ENCODE assay signal across 8 cellular contexts in genomic region chr19:18373892-18374629, GRCh38. TPM values are rescaled to one million over a fixed set of nuclear protein-coding genes. Genes with fewer than 3 reads are reported as not detected.
DNase-seq lines count a peak whose midpoint lies in the region; ATAC-seq and TF ChIP-seq lines count a peak whose summit lies in the region.

No MANE protein-coding gene starts in this region.

- TF ChIP-seq POLR2A in Peyer's patch (IDR thresholded peaks at IDR 0.05) (no peak), adrenal gland (IDR thresholded peaks at IDR 0.05) (peak in 1 of 2 donors; percentile 34)

- H3K9me3 Mint-ChIP-seq in Caco-2 (ENCODE audit: unreplicated experiment) = no peaks in the 10 kb centered on the region

- H3K36me3 ChIP-seq in Caco-2 (ENCODE audit: control insufficient read depth, insufficient read depth, low read length) (no peaks in the 10 kb centered on the region), Peyer's patch (no peaks in the 10 kb centered on the region), adrenal gland (replicated peaks in 1 of 2) (no peaks in the 10 kb centered on the region), right atrium auricular region (no peaks in the 10 kb centered on the region), psoas muscle (ENCODE audit: insufficient read depth in 1 of 2, low read depth in 1 of 2) (no peaks in the 10 kb centered on the region)

- H3K27me3 Mint-ChIP-seq in Caco-2 (ENCODE audit: insufficient read depth, unreplicated experiment) = no peaks in the 10 kb centered on the region

- H3K4me3 Mint-ChIP-seq in Caco-2 (ENCODE audit: unreplicated experiment) = peak overlapping the region; percentile 44

- ATAC-seq in GM19438 (IDR thresholded peaks at IDR 0.05; ENCODE audit: low read depth, unreplicated experiment) (peak; percentile 74), HG03571 (IDR thresholded peaks at IDR 0.05; ENCODE audit: unreplicated experiment) (peak; percentile 74), psoas muscle (peak; percentile 94 to 97 (median 96)), GM21526 (IDR thresholded peaks at IDR 0.05; ENCODE audit: low FRiP score, unreplicated experiment) (no peak)

- CTCF ChIA-PET in Caco-2 (lab: Charles Lee) = interaction anchor here (1.4 kb wide), 1 partner anchor 12 kb away, joined by 6 read pairs; the partner anchor contains the start of gene GDF15

- intact Hi-C loops in Caco-2 (cut with micrococcal nuclease; ENCODE audit: unreplicated experiment) = no loop called here
- intact Hi-C loops in adrenal gland (cut with DNase I) = no loop called here
- intact Hi-C loops in psoas muscle (cut with DNase I) = no loop called here

- POLR2A ChIA-PET in Caco-2 (lab: Charles Lee) = interaction anchor here (1.3 to 1.8 kb wide), 2 partner anchors 12 to 93 kb away, joined by 7 to 10 read pairs; partner anchors contain the start of genes GDF15 and JUND

- H3K27ac ChIP-seq in Peyer's patch (peak overlapping the region; percentile 56 to 84 (median 70)), adrenal gland (peak overlapping the region; percentile 50 to 95 (median 88)), right atrium auricular region (peak overlapping the region; percentile 62 to 80), psoas muscle (peak overlapping the region; percentile 85)

- H3K4me1 ChIP-seq in Caco-2 (peaks cover 59% of the 10 kb centered on the region), Peyer's patch (peaks cover 5 to 33% (median 10%) of the 10 kb centered on the region in 4 donors), adrenal gland (replicated peaks in 1 of 2) (peaks cover 13 to 25% of the 10 kb centered on the region in 2 donors), right atrium auricular region (peaks cover 0 to 19% of the 10 kb centered on the region in 2 donors), psoas muscle (peaks cover 17% of the 10 kb centered on the region)

- peak; percentile 88 to 95 for DNase-seq in Caco-2
- peak; percentile 76 to 93 (median 76) for DNase-seq in Peyer's patch
- peak; percentile 83 to 99 (median 97) for DNase-seq in adrenal gland
- peak; percentile 95 for DNase-seq in right atrium auricular region (ENCODE audit: low spot score)
- peak; percentile 94 to 97 for DNase-seq in psoas muscle

- no peaks in the 10 kb centered on the region for H3K9me3 ChIP-seq in Caco-2
- H3K9me3 ChIP-seq in Peyer's patch = no peaks in the 10 kb centered on the region
- H3K9me3 ChIP-seq in adrenal gland (replicated peaks in 1 of 3) = no peaks in the 10 kb centered on the region
- no peaks in the 10 kb centered on the region for H3K9me3 ChIP-seq in right atrium auricular region
- H3K9me3 ChIP-seq in psoas muscle = no peaks in the 10 kb centered on the region

- TF ChIP-seq CTCF in Caco-2 (IDR thresholded peaks at IDR 0.05; ENCODE audit: insufficient read depth in 1 of 2, low read depth in 1 of 2, low read length in 1 of 2, severe bottlenecking in 1 of 2, unreplicated experiment in 1 of 2) (no peak), Peyer's patch (IDR thresholded peaks at IDR 0.05) (no peak), adrenal gland (IDR thresholded peaks at IDR 0.05) (no peak), right atrium auricular region (IDR thresholded peaks at IDR 0.05) (no peak), psoas muscle (IDR thresholded peaks at IDR 0.05) (no peak)

- no peak overlapping the region for H3K4me3 ChIP-seq in Caco-2 (ENCODE audit: low read depth, low read length)
- H3K4me3 ChIP-seq in Peyer's patch = no peak overlapping the region
- H3K4me3 ChIP-seq in adrenal gland = no peak overlapping the region
- H3K4me3 ChIP-seq in right atrium auricular region = no peak overlapping the region
- peak overlapping the region; percentile 18 for H3K4me3 ChIP-seq in psoas muscle

- peaks cover 11% of the 10 kb centered on the region for H3K4me1 Mint-ChIP-seq in Caco-2 (ENCODE audit: low read depth, unreplicated experiment)

- TSS peak; percentile 63 for BruUV-seq in Caco-2 (replicated peaks; lab: Mats Ljungman, UMichigan)

- H3K27ac Mint-ChIP-seq in Caco-2 (ENCODE audit: unreplicated experiment) = peak overlapping the region; percentile 78

- H3K27me3 ChIP-seq in Caco-2 (replicated peaks; ENCODE audit: control insufficient read depth, insufficient read depth, low read length) = no peaks in the 10 kb centered on the region
- H3K27me3 ChIP-seq in Peyer's patch = no peaks in the 10 kb centered on the region
- H3K27me3 ChIP-seq in adrenal gland = no peaks in the 10 kb centered on the region
- H3K27me3 ChIP-seq in right atrium auricular region = no peaks in the 10 kb centered on the region
- no peaks in the 10 kb centered on the region for H3K27me3 ChIP-seq in psoas muscle (ENCODE audit: insufficient read depth in 3 of 3, low read length in 2 of 3)

- peaks cover 15% of the 10 kb centered on the region for H3K36me3 Mint-ChIP-seq in Caco-2 (ENCODE audit: insufficient read depth, unreplicated experiment)

- 17 to 37% (median 19%) methylated on average over 7 to 17 of the region's 17 CpGs for WGBS in adrenal gland, 4 donors
- WGBS in psoas muscle, 3 donors = 18 to 29% (median 21%) methylated on average over 17 of the region's 17 CpGs

RNA-seq across cellular contexts. Expression of gene GDF15, which starts 11.9 kb away (rescaled TPM):
- total RNA-seq in Caco-2 (2022) (55.3 and 56.1 TPM in 2 replicates), Peyer's patch (10 to 100 TPM in 1 of 4 donors, 1 to 10 TPM in 3; 6.8 to 11.6 (median 9.0) TPM), adrenal gland (10 to 100 TPM in 4 of 8 donors, 1 to 10 TPM in 3, under 1 TPM in 1; 0.90 to 29.2 (median 9.0) TPM), right atrium auricular region (1 to 10 TPM; 1.1 to 2.7 TPM), psoas muscle (1 to 10 TPM in 2 of 4 donors, under 1 TPM in 2; 0.50 to 8.5 (median 2.2) TPM)
- polyA plus RNA-seq in adrenal gland (1 to 10 TPM in 2 of 3 donors, under 1 TPM in 1; 0.33 to 5.3 (median 2.6) TPM), psoas muscle (10 to 100 TPM in 1 of 3 donors, under 1 TPM in 2; 0.27 to 37.1 (median 0.35) TPM)

RNA-seq across cellular contexts. Expression of gene LRRC25, which starts 23.4 kb away (rescaled TPM):
- total RNA-seq in Caco-2 (2022) (not detected in 2 replicates), Peyer's patch (1 to 10 TPM; 2.5 to 4.2 (median 3.6) TPM), adrenal gland (10 to 100 TPM in 7 of 8 donors, 1 to 10 TPM in 1; 8.7 to 38.2 (median 22.5) TPM), right atrium auricular region (1 to 10 TPM; 2.6 to 6.8 TPM), psoas muscle (1 to 10 TPM; 2.0 to 4.1 (median 2.4) TPM)
- polyA plus RNA-seq in adrenal gland (10 to 100 TPM in 1 of 3 donors, 1 to 10 TPM in 2; 5.1 to 18.4 (median 8.5) TPM), psoas muscle (1 to 10 TPM in 2 of 3 donors, under 1 TPM in 1; 0.65 to 5.2 (median 1.3) TPM)

RNA-seq across cellular contexts. Expression of gene PGPEP1, which starts 33.7 kb away (rescaled TPM):
- total RNA-seq in Caco-2 (2022) (25.6 and 26.0 TPM in 2 replicates), Peyer's patch (100 to 1,000 TPM in 1 of 4 donors, 10 to 100 TPM in 3; 45.4 to 138 (median 89.2) TPM), adrenal gland (10 to 100 TPM; 31.6 to 89.2 (median 58.6) TPM), right atrium auricular region (10 to 100 TPM; 16.4 to 20.6 TPM), psoas muscle (10 to 100 TPM; 18.3 to 47.8 (median 31.7) TPM)
- polyA plus RNA-seq in adrenal gland (10 to 100 TPM; 20.3 to 46.1 (median 21.1) TPM), psoas muscle (10 to 100 TPM in 1 of 3 donors, 1 to 10 TPM in 2; 8.0 to 13.8 (median 9.1) TPM)

RNA-seq across cellular contexts. Expression of gene SSBP4, which starts 45.1 kb away (rescaled TPM):
- total RNA-seq in Caco-2 (2022) = 46.2 and 49.4 TPM in 2 replicates
- 10 to 100 TPM; 34.0 to 85.8 (median 39.9) TPM for total RNA-seq in Peyer's patch
- 100 to 1,000 TPM in 1 of 8 donors, 10 to 100 TPM in 7; 38.9 to 119 (median 73.7) TPM for total RNA-seq in adrenal gland
- polyA plus RNA-seq in adrenal gland = 100 to 1,000 TPM in 2 of 3 donors, 1 to 10 TPM in 1; 9.1 to 160 (median 136) TPM
- 10 to 100 TPM; 31.7 to 59.5 TPM for total RNA-seq in right atrium auricular region
- total RNA-seq in psoas muscle = 10 to 100 TPM; 29.1 to 46.1 (median 29.6) TPM
- 10 to 100 TPM; 25.8 to 37.8 (median 28.6) TPM for polyA plus RNA-seq in psoas muscle

RNA-seq across cellular contexts. Expression of gene LSM4, which starts 51.2 kb away (rescaled TPM):
- 184 and 186 TPM in 2 replicates for total RNA-seq in Caco-2 (2022)
- 100 to 1,000 TPM; 102 to 193 (median 178) TPM for total RNA-seq in Peyer's patch
- total RNA-seq in adrenal gland = 100 to 1,000 TPM; 107 to 290 (median 161) TPM
- polyA plus RNA-seq in adrenal gland = 100 to 1,000 TPM; 105 to 195 (median 120) TPM
- total RNA-seq in right atrium auricular region = 10 to 100 TPM; 68.5 to 97.3 TPM
- total RNA-seq in psoas muscle = 100 to 1,000 TPM in 2 of 4 donors, 10 to 100 TPM in 2; 87.9 to 136 (median 112) TPM
- 100 to 1,000 TPM; 118 to 215 (median 139) TPM for polyA plus RNA-seq in psoas muscle
